ENCODE assay signal across 16 cellular contexts in genomic region chr22:21725956-21726649, GRCh38. TPM values are rescaled to one million over a fixed set of nuclear protein-coding genes. Genes with fewer than 3 reads are reported as not detected.
DNase-seq lines count a peak whose midpoint lies in the region; ATAC-seq, FAIRE-seq and TF ChIP-seq lines count a peak whose summit lies in the region.
"Had no signal": no experiment of that assay in that cellular context is flagged by ENCODE, and none has a peak within 500 bp of the region (broad histone marks: within the 10 kb centered on the region; RNA-seq: fewer than 3 reads in every experiment).

No MANE protein-coding gene starts in this region.

- H3K4me1 Mint-ChIP-seq in natural killer cell (peaks cover 36% of the 10 kb centered on the region in 2 donors), Caco-2 (ENCODE audit: low read depth, unreplicated experiment) (peaks cover 4% of the 10 kb centered on the region)
- H3K4me1 Mint-ChIP-seq in natural killer cell treated with Interleukin-12 subunit alpha and Interleukin-12 subunit beta and Interleukin-15 and Interleukin-18, amount 100 ng/mL, for 72 hours (ENCODE audit: low read depth in 2 of 2), result peaks cover 17 to 22% of the 10 kb centered on the region in 2 donors
- H3K4me1 Mint-ChIP-seq in stimulated activated memory B cell treated with anti-CD40 and anti-IgM and Interleukin-4, amounts not matched to agents 10 μg/mL and 1 μg/mL and 100 μg/mL, for 72 hours, result peaks cover 24% of the 10 kb centered on the region

- no peaks in the 10 kb centered on the region for H3K9me3 ChIP-seq in OCI-LY3 (ENCODE audit: insufficient read depth, low read length)
- H3K9me3 ChIP-seq in H1 (ENCODE audit: insufficient read depth in 2 of 2, low read depth in 1 of 2, low read length in 1 of 2), result no peaks in the 10 kb centered on the region
- no peaks in the 10 kb centered on the region for H3K9me3 ChIP-seq in Caco-2
- H3K9me3 ChIP-seq: BE2C, SJCRH30 had no signal

- DNase-seq in natural killer cell (no peak), H1 (ENCODE audit: low read depth in 1 of 2, low spot score in 2 of 2) (no peak), superior temporal gyrus (ENCODE audit: extremely low spot score) (no peak), Caco-2 (no peak)
- DNase-seq in natural killer cell treated with Interleukin-12 subunit alpha and Interleukin-12 subunit beta and Interleukin-15 and Interleukin-18, amount 100 ng/mL, for 72 hours (ENCODE audit: low spot score), result no peak
- DNase-seq: Calu3, EL, NCI-H1092, NCI-H1436 treated with DMSO at 0.1 percent for 48 hours had no signal

- no peak overlapping the region for H3K27ac ChIP-seq in OCI-LY3 (ENCODE audit: low read length)
- H3K27ac ChIP-seq in H1 (ENCODE audit: low read depth, low read length), result no peak overlapping the region
- H3K27ac ChIP-seq: SJCRH30 had no signal

- H3K36me3 ChIP-seq in OCI-LY3 (replicated peaks; ENCODE audit: low read depth, low read length) (no peaks in the 10 kb centered on the region), H1 (ENCODE audit: control insufficient read depth in 2 of 4, insufficient read depth in 4 of 4, low read length in 3 of 4) (no peaks in the 10 kb centered on the region), Caco-2 (ENCODE audit: control insufficient read depth, insufficient read depth, low read length) (no peaks in the 10 kb centered on the region)
- H3K36me3 ChIP-seq: BE2C, SJCRH30 had no signal

- 0 out of 2 replicates have a peak overlapping the region, but pooled peaks have one; percentile 7 for H3K18ac ChIP-seq in H1 (ENCODE audit: extremely low read depth, low read length)

- no peak overlapping the region for H2BK20ac ChIP-seq in H1 (ENCODE audit: low read length)

- no TSS peak for BruUV-seq in Caco-2 (replicated peaks; lab: Mats Ljungman, UMichigan)

- H3K4ac ChIP-seq in H1 (replicated peaks; ENCODE audit: insufficient read length, low read depth, low read length), result no peak overlapping the region

- no peaks in the 10 kb centered on the region for H3K36me3 Mint-ChIP-seq in natural killer cell
- no peaks in the 10 kb centered on the region for H3K36me3 Mint-ChIP-seq in natural killer cell treated with Interleukin-12 subunit alpha and Interleukin-12 subunit beta and Interleukin-15 and Interleukin-18, amount 100 ng/mL, for 72 hours
- peaks cover 15% of the 10 kb centered on the region for H3K36me3 Mint-ChIP-seq in stimulated activated memory B cell treated with anti-CD40 and anti-IgM and Interleukin-4, amounts not matched to agents 10 μg/mL and 1 μg/mL and 100 μg/mL, for 72 hours
- H3K36me3 Mint-ChIP-seq in Caco-2 (ENCODE audit: insufficient read depth, unreplicated experiment), result no peaks in the 10 kb centered on the region

- H2AK5ac ChIP-seq in H1 (ENCODE audit: low read depth, low read length), result 0 out of 2 replicates have a peak overlapping the region, but pooled peaks have one; percentile 42

- no peaks in the 10 kb centered on the region for H3K79me1 ChIP-seq in H1 (ENCODE audit: low read depth, low read length)

- no peaks in the 10 kb centered on the region for H3K79me2 ChIP-seq in OCI-LY3 (ENCODE audit: low read length)
- no peaks in the 10 kb centered on the region for H3K79me2 ChIP-seq in H1 (ENCODE audit: control insufficient read depth in 1 of 2, insufficient read depth in 2 of 2, low read length in 2 of 2)

- TF ChIP-seq RAD21 in H1 (IDR thresholded peaks at IDR 0.05 in 1 of 2, conservative IDR thresholded peaks at IDR 0.05 in 1 of 2; ENCODE audit: low read depth in 2 of 2, low read length in 2 of 2), result no peak

- H3K27me3 Mint-ChIP-seq in natural killer cell (ENCODE audit: low read depth in 2 of 2) (no peaks in the 10 kb centered on the region), Caco-2 (ENCODE audit: insufficient read depth, unreplicated experiment) (no peaks in the 10 kb centered on the region)
- no peaks in the 10 kb centered on the region for H3K27me3 Mint-ChIP-seq in natural killer cell treated with Interleukin-12 subunit alpha and Interleukin-12 subunit beta and Interleukin-15 and Interleukin-18, amount 100 ng/mL, for 72 hours
- no peaks in the 10 kb centered on the region for H3K27me3 Mint-ChIP-seq in stimulated activated memory B cell treated with anti-CD40 and anti-IgM and Interleukin-4, amounts not matched to agents 10 μg/mL and 1 μg/mL and 100 μg/mL, for 72 hours
- H3K27me3 Mint-ChIP-seq: CD4-positive, alpha-beta memory T cell had no signal

- no peaks in the 10 kb centered on the region for H4K20me1 ChIP-seq in OCI-LY3 (ENCODE audit: insufficient read depth, low read length)
- H4K20me1 ChIP-seq in H1 (replicated peaks in 1 of 2; ENCODE audit: control insufficient read depth in 1 of 2, insufficient read depth in 2 of 2, low read length in 2 of 2), result peaks cover 10% of the 10 kb centered on the region in 2 experiments

- POLR2A ChIA-PET in H1 (lab: Charles Lee; ENCODE audit: partially characterized antibody), result interaction anchor here (0.7 to 1.9 kb wide), 5 partner anchors 10 to 187 kb away, joined by 3 to 10 read pairs (median 4); partner anchors contain the start of genes PPIL2 and YPEL1
- POLR2A ChIA-PET in Caco-2 (lab: Charles Lee), result interaction anchor here (1.2 kb wide), 1 partner anchor 10 kb away, joined by 3 read pairs; no protein-coding TSS in a partner anchor

- H2BK120ac ChIP-seq in H1 (replicated peaks; ENCODE audit: low read depth, low read length), result no peak overlapping the region

- H3K9ac ChIP-seq in OCI-LY3 (ENCODE audit: low read length) (no peak overlapping the region), H1 (replicated peaks in 1 of 4; ENCODE audit: extremely low read depth in 1 of 4, low read depth in 3 of 4, low read length in 3 of 4) (no peak overlapping the region)

- H2BK15ac ChIP-seq in H1 (ENCODE audit: low read length), result no peak overlapping the region

- H3K23me2 ChIP-seq in H1 (ENCODE audit: low read depth, low read length), result no peaks in the 10 kb centered on the region

- H3K27me3 ChIP-seq in OCI-LY3 (ENCODE audit: low read depth, low read length) (no peaks in the 10 kb centered on the region), H1 (replicated peaks in 1 of 4; ENCODE audit: control insufficient read depth in 3 of 4, extremely low read depth in 1 of 4, insufficient read depth in 3 of 4, low read length in 3 of 4) (no peaks in the 10 kb centered on the region), Caco-2 (replicated peaks; ENCODE audit: control insufficient read depth, insufficient read depth, low read length) (no peaks in the 10 kb centered on the region)
- H3K27me3 ChIP-seq: BE2C, SJCRH30 had no signal

- H3K4me2 ChIP-seq in OCI-LY3 (ENCODE audit: low read length) (peak overlapping the region; percentile 7; the same call in 1 of the 2 replicates), H1 (ENCODE audit: insufficient read depth in 1 of 2, low read depth in 2 of 2, low read length in 2 of 2) (0 out of 4 replicates have a peak overlapping the region, but pooled peaks of 1 of the 2 experiments have one; percentile 19)

- peak overlapping the region; percentile 11 for H4K8ac ChIP-seq in H1 (ENCODE audit: extremely low read depth, insufficient read depth, low read length)

- no peak overlapping the region for H3K14ac ChIP-seq in H1 (ENCODE audit: insufficient read length)

- no peak overlapping the region for H3K4me3 ChIP-seq in OCI-LY3 (ENCODE audit: low read length)
- no peak overlapping the region for H3K4me3 ChIP-seq in H1 (ENCODE audit: extremely low read depth in 1 of 4, insufficient read depth in 2 of 4, low read depth in 3 of 4, low read length in 4 of 4)
- no peak overlapping the region for H3K4me3 ChIP-seq in Caco-2 (ENCODE audit: low read depth, low read length)
- H3K4me3 ChIP-seq: SJCRH30 had no signal

- H2AFZ ChIP-seq in OCI-LY3 (ENCODE audit: low read depth, low read length) (no peak overlapping the region), H1 (ENCODE audit: low read length) (no peak overlapping the region)

- TF ChIP-seq CTCF in natural killer cell (IDR thresholded peaks at IDR 0.05) (no peak), OCI-LY3 (IDR thresholded peaks at IDR 0.05; ENCODE audit: low read depth, low read length) (no peak), H1 (IDR thresholded peaks at IDR 0.05; ENCODE audit: control extremely low read depth in 1 of 3, insufficient read depth in 1 of 3, low read depth in 1 of 3, low read length in 3 of 3) (no peak), Caco-2 (IDR thresholded peaks at IDR 0.05; ENCODE audit: insufficient read depth in 1 of 2, low read depth in 1 of 2, low read length in 1 of 2, severe bottlenecking in 1 of 2, unreplicated experiment in 1 of 2) (no peak)

- CTCF ChIA-PET in H1 (lab: Charles Lee; ENCODE audit: partially characterized antibody) (interaction anchor here (0.8 to 5.8 kb wide), 9 partner anchors 8 to 199 kb away, joined by 3 to 45 read pairs (median 4); no protein-coding TSS in a partner anchor), Caco-2 (lab: Charles Lee) (interaction anchor here (0.6 to 1.1 kb wide), 6 partner anchors 10 to 212 kb away, joined by 3 to 15 read pairs (median 4); partner anchors contain the start of gene YPEL1)

- no peak for FAIRE-seq in H1 (lab: Jason Lieb, UNC)
- FAIRE-seq: A204.1 had no signal

- ATAC-seq in natural killer cell (no peak), GM21786 (IDR thresholded peaks at IDR 0.05; ENCODE audit: unreplicated experiment) (no peak)
- ATAC-seq in natural killer cell treated with Interleukin-12 subunit alpha and Interleukin-12 subunit beta and Interleukin-15 and Interleukin-18, amount 100 ng/mL, for 72 hours, result no peak
- no peak for ATAC-seq in stimulated activated memory B cell treated with anti-CD40 and anti-IgM and Interleukin-4, amounts not matched to agents 10 μg/mL and 1 μg/mL and 100 μg/mL, for 72 hours

- H4K91ac ChIP-seq in H1 (replicated peaks; ENCODE audit: insufficient read length, low read length), result no peak overlapping the region

- no peak for TF ChIP-seq POLR2A in H1 (IDR thresholded peaks at IDR 0.05; ENCODE audit: control extremely low read depth in 1 of 2, low read depth in 2 of 2, low read length in 2 of 2)

- no peak overlapping the region for H3K23ac ChIP-seq in H1 (ENCODE audit: insufficient read length)

- no peak overlapping the region for H3K56ac ChIP-seq in H1 (replicated peaks; ENCODE audit: insufficient read length, low read depth, low read length)

- intact Hi-C loops in natural killer cell (cut with micrococcal nuclease), result no loop called here
- intact Hi-C loops in Caco-2 (cut with micrococcal nuclease; ENCODE audit: unreplicated experiment), result loop anchor here (1.0 kb wide), 1 partner anchor 13 kb away; no protein-coding TSS in a partner anchor

- no peak for TF ChIP-seq EP300 in H1 (IDR thresholded peaks at IDR 0.05; ENCODE audit: borderline replicate concordance in 1 of 2, low read depth in 2 of 2, low read length in 2 of 2)

- WGBS in H1 (ENCODE audit: extremely low coverage in 1 of 2, insufficient coverage in 1 of 2, insufficient read length in 1 of 2, insufficient replicate concordance in 2 of 2, low coverage in 1 of 2, low lambda C conversion rate in 2 of 2, missing lambda C conversion rate in 1 of 2), 2 experiments, result 84% methylated on average over 19 of the region's 19 CpGs; no CpG with 5 or more reads in 1 of the 2 experiments

- no peak overlapping the region for H4K5ac ChIP-seq in H1 (ENCODE audit: insufficient read length, low read depth, low read length)

- H3K27ac Mint-ChIP-seq in natural killer cell, result peak overlapping the region; percentile 60 to 76
- no peak overlapping the region for H3K27ac Mint-ChIP-seq in natural killer cell treated with Interleukin-12 subunit alpha and Interleukin-12 subunit beta and Interleukin-15 and Interleukin-18, amount 100 ng/mL, for 72 hours
- peak overlapping the region; percentile 57 for H3K27ac Mint-ChIP-seq in stimulated activated memory B cell treated with anti-CD40 and anti-IgM and Interleukin-4, amounts not matched to agents 10 μg/mL and 1 μg/mL and 100 μg/mL, for 72 hours
- H3K27ac Mint-ChIP-seq in Caco-2 (ENCODE audit: unreplicated experiment), result no peak overlapping the region

- peak overlapping the region; percentile 31; the same call in 1 of the 2 replicates for H2BK5ac ChIP-seq in H1 (ENCODE audit: low read depth, low read length)

- peaks cover 9% of the 10 kb centered on the region for H3K4me1 ChIP-seq in OCI-LY3 (ENCODE audit: low read length)
- peaks cover 3 to 5% (median 4%) of the 10 kb centered on the region in 4 experiments; a peak in 6 of 7 replicates for H3K4me1 ChIP-seq in H1 (replicated peaks in 1 of 4; ENCODE audit: control insufficient read depth in 3 of 4, insufficient read depth in 4 of 4, low read length in 3 of 4)
- H3K4me1 ChIP-seq in Caco-2, result no peaks in the 10 kb centered on the region
- H3K4me1 ChIP-seq: BE2C, SJCRH30 had no signal

- no peak overlapping the region for H3K4me3 Mint-ChIP-seq in natural killer cell
- H3K4me3 Mint-ChIP-seq in natural killer cell treated with Interleukin-12 subunit alpha and Interleukin-12 subunit beta and Interleukin-15 and Interleukin-18, amount 100 ng/mL, for 72 hours, result no peak overlapping the region
- H3K4me3 Mint-ChIP-seq in stimulated activated memory B cell treated with anti-CD40 and anti-IgM and Interleukin-4, amounts not matched to agents 10 μg/mL and 1 μg/mL and 100 μg/mL, for 72 hours, result no peak overlapping the region
- no peak overlapping the region for H3K4me3 Mint-ChIP-seq in Caco-2 (ENCODE audit: unreplicated experiment)
- H3K4me3 Mint-ChIP-seq: CD4-positive, alpha-beta memory T cell had no signal

- H2BK12ac ChIP-seq in H1 (ENCODE audit: low read depth, low read length), result peak overlapping the region; percentile 50; the same call in 1 of the 2 replicates

- H3K9me3 Mint-ChIP-seq in natural killer cell (no peaks in the 10 kb centered on the region), Caco-2 (ENCODE audit: unreplicated experiment) (no peaks in the 10 kb centered on the region)
- no peaks in the 10 kb centered on the region for H3K9me3 Mint-ChIP-seq in natural killer cell treated with Interleukin-12 subunit alpha and Interleukin-12 subunit beta and Interleukin-15 and Interleukin-18, amount 100 ng/mL, for 72 hours
- H3K9me3 Mint-ChIP-seq in stimulated activated memory B cell treated with anti-CD40 and anti-IgM and Interleukin-4, amounts not matched to agents 10 μg/mL and 1 μg/mL and 100 μg/mL, for 72 hours, result no peaks in the 10 kb centered on the region
- H3K9me3 Mint-ChIP-seq: CD4-positive, alpha-beta memory T cell had no signal

RNA-seq across cellular contexts. Expression of gene YPEL1, which starts 9.5 kb away (rescaled TPM):
- total RNA-seq in natural killer cell (10 to 100 TPM; 59.9 to 86.3 (median 68.8) TPM), Caco-2 (2022) (1.2 and 1.3 TPM in 2 replicates)
- 10 to 100 TPM; 14.2 to 19.0 TPM for total RNA-seq in natural killer cell treated with Interleukin-12 subunit alpha and Interleukin-12 subunit beta and Interleukin-15 and Interleukin-18, amount 100 ng/mL, for 72 hours
- total RNA-seq in H1 (2021; fragmentation: NEBNext Ultra II Directional; extraction: Animal tissue kit (Norgen Biotek cat#: 25700)), result 6.7 and 7.6 TPM in 2 replicates
- polyA plus RNA-seq in H1 (2011; rRNA removed), result 5.9 and 6.0 TPM in 2 replicates
- 8.0 TPM for polyA plus RNA-seq in H1 (2011; cell fraction: cytosol; rRNA removed)
- 12.7 TPM for polyA plus RNA-seq in H1 (2011; cell fraction: nucleus; rRNA removed)
- polyA plus RNA-seq in H1 (2012, experiment 1 of 2), result 5.0 to 11.0 TPM (median 6.6 TPM) in 4 replicates
- 3.4 TPM for polyA plus RNA-seq in H1 (2012, experiment 2 of 2)
- polyA plus RNA-seq in H1 (2013, experiment 1 of 2), result 5.9 TPM
- polyA plus RNA-seq in H1 (2013, experiment 2 of 2), result 5.0 TPM
- 12.7 and 20.1 TPM in 2 replicates for polyA minus RNA-seq in H1 (2011; rRNA and poly(A)+ RNA removed)
- polyA minus RNA-seq in H1 (2011; cell fraction: cytosol; rRNA and poly(A)+ RNA removed), result 5.3 TPM
- 9.1 TPM for polyA minus RNA-seq in H1 (2011; cell fraction: nucleus; rRNA and poly(A)+ RNA removed)

Comparison
In these comparisons a context has a peak if more than half of its experiments do, and no peak if none do; other contexts are left out.
1. H3K27ac Mint-ChIP-seq: peak in natural killer cell (2 of 2) and stimulated activated memory B cell treated with anti-CD40 and anti-IgM and Interleukin-4, amounts not matched to agents 10 μg/mL and 1 μg/mL and 100 μg/mL, for 72 hours (single experiment); none in natural killer cell treated with Interleukin-12 subunit alpha and Interleukin-12 subunit beta and Interleukin-15 and Interleukin-18, amount 100 ng/mL, for 72 hours (0 of 2) and Caco-2 (single experiment).